In the genomic region with DNA sequence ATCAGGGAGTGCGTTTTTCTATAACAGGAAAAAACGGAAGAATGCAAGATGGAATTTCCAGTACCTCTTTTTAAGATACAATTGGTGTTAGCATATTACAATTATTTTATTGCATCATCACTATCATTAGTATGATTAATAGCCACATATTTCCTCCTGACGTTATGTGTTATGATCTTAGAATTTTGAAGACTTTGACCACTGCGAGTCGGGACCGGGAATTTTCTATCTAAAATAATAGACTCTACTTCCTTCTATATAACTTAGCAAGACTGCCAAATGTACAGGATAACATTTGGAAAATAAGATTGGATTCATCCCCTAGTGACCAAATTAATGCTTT, we compare ENCODE assay signal across 7 cellular contexts. TPM values are rescaled to one million over a fixed set of nuclear protein-coding genes. Genes with fewer than 3 reads are reported as not detected.
A peak's percentile ranks its signal among the peaks of the same experiment; 100 is the strongest.
DNase-seq lines count a peak whose midpoint lies in the region; ATAC-seq and TF ChIP-seq lines count a peak whose summit lies in the region.

No MANE protein-coding gene starts in this region.

- H2BK15ac ChIP-seq in mesendoderm (replicated peaks; ENCODE audit: low read depth) = no peak overlapping the region

- no peaks in the 10 kb centered on the region for H3K79me1 ChIP-seq in mesendoderm (ENCODE audit: low read length)

- H3K27ac ChIP-seq in HUES64 (ENCODE audit: low read depth, low read length) (peak overlapping the region; percentile 94), mesendoderm (ENCODE audit: low read depth, low read length) (peak overlapping the region; percentile 95), upper lobe of right lung (peak overlapping the region; percentile 98)

- H3K9ac ChIP-seq in HUES64 (ENCODE audit: low read depth, low read length) = peak overlapping the region; percentile 92
- H3K9ac ChIP-seq in mesendoderm (ENCODE audit: low read length) = peak overlapping the region; percentile 87

- no peak for TF ChIP-seq CTCF in cardiac fibroblast (IDR thresholded peaks at IDR 0.05; ENCODE audit: low read depth, low read length)
- no peak for TF ChIP-seq CTCF in upper lobe of right lung (IDR thresholded peaks at IDR 0.05)

- no peak overlapping the region for H3K4ac ChIP-seq in mesendoderm (ENCODE audit: low read depth, low read length)

- H3K79me2 ChIP-seq in mesendoderm (ENCODE audit: control insufficient read depth, insufficient read depth, low read length) = peaks cover 17% of the 10 kb centered on the region

- WGBS in HUES64 = 66% methylated on average over 4 of the region's 6 CpGs
- WGBS in mesendoderm (ENCODE audit: extremely low coverage, insufficient coverage, low lambda C conversion rate) = no CpG with 5 or more reads among the region's 6 CpGs

- ATAC-seq in upper lobe of right lung = no peak

- no peak overlapping the region for H3K23ac ChIP-seq in mesendoderm (ENCODE audit: low read length)

- H2BK5ac ChIP-seq in mesendoderm (ENCODE audit: low read length) = peak overlapping the region; percentile 90

- H3K4me1 ChIP-seq in HUES64 (ENCODE audit: insufficient read depth, low read length) = peaks cover 42% of the 10 kb centered on the region
- H3K4me1 ChIP-seq in mesendoderm (ENCODE audit: control insufficient read depth, low read depth, low read length) = peaks cover 9% of the 10 kb centered on the region
- peaks cover 21% of the 10 kb centered on the region for H3K4me1 ChIP-seq in upper lobe of right lung

- no peak overlapping the region for H2AK5ac ChIP-seq in mesendoderm (ENCODE audit: low read length)

- H3K4me3 ChIP-seq in HUES64 (ENCODE audit: low read length) = peak overlapping the region; percentile 85
- H3K4me3 ChIP-seq in cardiac fibroblast (replicated peaks in 1 of 2; ENCODE audit: low read depth in 2 of 2, low read length in 2 of 2) = peak overlapping the region; percentile 73 to 79
- H3K4me3 ChIP-seq in mesendoderm (ENCODE audit: low read length) = peak overlapping the region; percentile 78
- H3K4me3 ChIP-seq in upper lobe of right lung = peak overlapping the region; percentile 87

- H3K56ac ChIP-seq in mesendoderm (ENCODE audit: low read length) = peak overlapping the region; percentile 99

- intact Hi-C loops in upper lobe of right lung (cut with DNase I) = no loop called here

- no peak overlapping the region for H4K5ac ChIP-seq in mesendoderm (ENCODE audit: low read length)

- H3K27me3 ChIP-seq in HUES64 (ENCODE audit: insufficient read depth, low read length) (no peaks in the 10 kb centered on the region), mesendoderm (ENCODE audit: insufficient read depth, low read length, poor library complexity) (no peaks in the 10 kb centered on the region), upper lobe of right lung (no peaks in the 10 kb centered on the region)

- H3K18ac ChIP-seq in mesendoderm (ENCODE audit: low read length) = peak overlapping the region; percentile 94

- H3K36me3 ChIP-seq in HUES64 (ENCODE audit: insufficient read depth, low read length) (peaks cover 10% of the 10 kb centered on the region), mesendoderm (ENCODE audit: control insufficient read depth, insufficient read depth, low read length) (no peaks in the 10 kb centered on the region), upper lobe of right lung (peaks cover 11% of the 10 kb centered on the region)

- DNase-seq in cardiac fibroblast (ENCODE audit: low read depth in 2 of 2) (no peak), mesendoderm (no peak), upper lobe of right lung (no peak), germinal center (ENCODE audit: low spot score) (no peak), hypothalamus (lab: John Stamatoyannopoulos, UW) (no peak), epidermal melanocyte (ENCODE audit: insufficient read length, low spot score) (no peak)

- no peak overlapping the region for H4K8ac ChIP-seq in mesendoderm (ENCODE audit: low read depth, low read length)

- no peaks in the 10 kb centered on the region for H3K9me3 ChIP-seq in HUES64 (ENCODE audit: insufficient read depth, low read depth, low read length)
- no peaks in the 10 kb centered on the region for H3K9me3 ChIP-seq in upper lobe of right lung

- H2BK120ac ChIP-seq in mesendoderm (ENCODE audit: low read depth, low read length) = no peak overlapping the region

- H3K4me2 ChIP-seq in mesendoderm (ENCODE audit: low read length) = peak overlapping the region; percentile 89

RNA-seq across cellular contexts. Expression of a gene that starts 0.7 kb away (rescaled TPM):
- polyA plus RNA-seq in HUES64 (2013, experiment 1 of 2) = 43.6 TPM
- 44.2 TPM for polyA plus RNA-seq in HUES64 (2013, experiment 2 of 2)
- 56.9 TPM for polyA plus RNA-seq in mesendoderm (2013, experiment 1 of 2)
- polyA plus RNA-seq in mesendoderm (2013, experiment 2 of 2) = 57.0 TPM
- total RNA-seq in upper lobe of right lung = 42.8 TPM
